In the genomic region with DNA sequence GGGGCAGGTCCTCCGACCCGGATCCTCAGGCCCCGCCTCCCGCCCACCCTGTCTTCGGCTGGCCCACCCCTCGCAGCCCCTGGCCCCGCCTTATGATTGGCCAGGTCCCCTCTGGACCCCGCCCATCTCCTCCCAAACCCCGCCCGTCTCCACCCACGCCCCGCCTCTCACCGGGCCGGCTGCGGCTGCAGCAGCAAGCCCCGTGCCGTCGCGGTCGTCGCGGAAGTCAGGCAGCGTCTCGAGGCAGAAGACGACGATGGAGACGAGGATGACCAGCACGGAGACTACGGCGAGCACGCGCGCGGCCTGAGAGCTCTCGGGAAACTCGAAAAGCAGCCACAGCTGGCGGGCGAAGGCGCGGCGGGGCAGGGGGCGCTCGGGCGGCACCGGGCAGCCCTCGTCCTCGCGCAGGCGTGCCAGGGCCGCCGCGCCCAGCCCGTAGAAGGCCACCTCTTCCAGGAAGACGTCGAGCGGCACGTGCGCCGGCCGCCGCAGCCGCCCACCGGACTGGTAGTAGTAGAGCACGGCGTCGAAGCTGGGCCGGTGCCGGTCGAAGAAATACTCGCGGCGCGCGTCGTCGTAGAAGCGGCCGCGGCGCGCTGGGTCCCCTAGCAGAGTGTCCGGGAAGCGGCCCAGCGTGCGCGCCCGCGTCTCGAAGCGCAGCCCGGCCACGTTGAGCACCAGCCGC, we compare ENCODE assay signal across 1 cellular context.
TF ChIP-seq lines count a peak whose summit lies in the region.

No MANE protein-coding gene starts in this region.

TF ChIP-seq in IMR-90, 13 proteins besides CTCF, POLR2A, EP300 and RAD21:
- TF ChIP-seq, protein P1, sequence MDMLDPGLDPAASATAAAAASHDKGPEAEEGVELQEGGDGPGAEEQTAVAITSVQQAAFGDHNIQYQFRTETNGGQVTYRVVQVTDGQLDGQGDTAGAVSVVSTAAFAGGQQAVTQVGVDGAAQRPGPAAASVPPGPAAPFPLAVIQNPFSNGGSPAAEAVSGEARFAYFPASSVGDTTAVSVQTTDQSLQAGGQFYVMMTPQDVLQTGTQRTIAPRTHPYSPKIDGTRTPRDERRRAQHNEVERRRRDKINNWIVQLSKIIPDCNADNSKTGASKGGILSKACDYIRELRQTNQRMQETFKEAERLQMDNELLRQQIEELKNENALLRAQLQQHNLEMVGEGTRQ (IDR thresholded peaks at IDR 0.05; ENCODE audit: low read depth, low read length), result no peak
- TF ChIP-seq FOS (IDR thresholded peaks at IDR 0.05; ENCODE audit: low read depth, low read length), result no peak
- TF ChIP-seq RCOR1 (IDR thresholded peaks at IDR 0.05; ENCODE audit: insufficient replicate concordance, low read length), result no peak
- no peak for TF ChIP-seq SMC3 (IDR thresholded peaks at IDR 0.05; ENCODE audit: low read depth, low read length)
- TF ChIP-seq MXI1 (IDR thresholded peaks at IDR 0.05; ENCODE audit: borderline replicate concordance, low read depth, low read length), result no peak
- TF ChIP-seq MAZ (IDR thresholded peaks at IDR 0.05; ENCODE audit: borderline replicate concordance, low read depth, low read length), result no peak
- no peak for TF ChIP-seq CHD1 (IDR thresholded peaks at IDR 0.05; ENCODE audit: low read depth, low read length)
- TF ChIP-seq MAFK (IDR thresholded peaks at IDR 0.05; ENCODE audit: low read depth, low read length), result no peak
- no peak for TF ChIP-seq ELK1 (IDR thresholded peaks at IDR 0.05; ENCODE audit: borderline replicate concordance, low read depth, low read length)
- TF ChIP-seq CEBPB (IDR thresholded peaks at IDR 0.05; ENCODE audit: low read depth, low read length), result no peak
- TF ChIP-seq NFE2L2 (IDR thresholded peaks at IDR 0.05; ENCODE audit: low read depth, low read length), result no peak
- no peak for TF ChIP-seq BHLHE40 (IDR thresholded peaks at IDR 0.05; ENCODE audit: low read depth, low read length)
- no peak for TF ChIP-seq RFX5 (IDR thresholded peaks at IDR 0.05; ENCODE audit: low read depth, low read length)
